ENCODE assay signal across 16 cellular contexts in genomic region chr14:69008411-69008810, GRCh38. TPM values are rescaled to one million over a fixed set of nuclear protein-coding genes. Genes with fewer than 3 reads are reported as not detected.
DNase-seq lines count a peak whose midpoint lies in the region; ATAC-seq, FAIRE-seq and TF ChIP-seq lines count a peak whose summit lies in the region.
"Had no signal": no experiment of that assay in that cellular context is flagged by ENCODE, and none has a peak within 500 bp of the region (broad histone marks: within the 10 kb centered on the region; RNA-seq: fewer than 3 reads in every experiment).

No MANE protein-coding gene starts in this region.

- no peak for FAIRE-seq in H1 (lab: Jason Lieb, UNC)
- FAIRE-seq: colon had no signal

- H3K56ac ChIP-seq in H1 (replicated peaks; ENCODE audit: insufficient read length, low read depth, low read length) = no peak overlapping the region

- POLR2A ChIA-PET in H1 (lab: Charles Lee; ENCODE audit: partially characterized antibody) = interaction anchor here (1.5 kb wide), 1 partner anchor 33 kb away, joined by 3 read pairs; no protein-coding TSS in a partner anchor

- H4K20me1 ChIP-seq in H1 (replicated peaks in 1 of 2; ENCODE audit: control insufficient read depth in 1 of 2, insufficient read depth in 2 of 2, low read length in 2 of 2) = no peaks in the 10 kb centered on the region
- no peaks in the 10 kb centered on the region for H4K20me1 ChIP-seq in MM.1S (ENCODE audit: insufficient read depth, low read length)

- TF ChIP-seq CTCF in H1 (IDR thresholded peaks at IDR 0.05; ENCODE audit: control extremely low read depth in 1 of 3, insufficient read depth in 1 of 3, low read depth in 1 of 3, low read length in 3 of 3) = no peak
- no peak for TF ChIP-seq CTCF in MM.1S (IDR thresholded peaks at IDR 0.05; ENCODE audit: low read length)

- H2AK5ac ChIP-seq in H1 (ENCODE audit: low read depth, low read length) = no peak overlapping the region

- H3K9me3 ChIP-seq in H1 (ENCODE audit: insufficient read depth in 2 of 2, low read depth in 1 of 2, low read length in 1 of 2) (no peaks in the 10 kb centered on the region), MM.1S (replicated peaks; ENCODE audit: insufficient read depth, low read length) (no peaks in the 10 kb centered on the region)

- H2BK120ac ChIP-seq in H1 (replicated peaks; ENCODE audit: low read depth, low read length) = no peak overlapping the region

- H3K4me3 ChIP-seq in H1 (ENCODE audit: extremely low read depth in 1 of 4, insufficient read depth in 2 of 4, low read depth in 3 of 4, low read length in 4 of 4) = no peak overlapping the region
- H3K4me3 ChIP-seq in MM.1S (ENCODE audit: low read length) = no peak overlapping the region

- H2BK15ac ChIP-seq in H1 (ENCODE audit: low read length) = no peak overlapping the region

- ATAC-seq in HG03565 (IDR thresholded peaks at IDR 0.05; ENCODE audit: unreplicated experiment) (no peak), GM21526 (IDR thresholded peaks at IDR 0.05; ENCODE audit: low FRiP score, unreplicated experiment) (no peak)
- ATAC-seq: foreskin keratinocyte; naive thymus-derived CD4-positive, alpha-beta T cell had no signal

- WGBS in H1 (ENCODE audit: extremely low coverage in 1 of 2, insufficient coverage in 1 of 2, insufficient read length in 1 of 2, insufficient replicate concordance in 2 of 2, low coverage in 1 of 2, low lambda C conversion rate in 2 of 2, missing lambda C conversion rate in 1 of 2), 2 experiments = 90% methylated on average over 1 of the region's 1 CpG; no CpG with 5 or more reads in 1 of the 2 experiments

- no peaks in the 10 kb centered on the region for H3K9me2 ChIP-seq in MM.1S (replicated peaks; ENCODE audit: insufficient read depth, low read length)

- TF ChIP-seq POLR2A in H1 (IDR thresholded peaks at IDR 0.05; ENCODE audit: control extremely low read depth in 1 of 2, low read depth in 2 of 2, low read length in 2 of 2) = no peak

- no peak overlapping the region for H2BK20ac ChIP-seq in H1 (ENCODE audit: low read length)

- H3K23ac ChIP-seq in H1 (ENCODE audit: insufficient read length) = no peak overlapping the region

- no peak overlapping the region for H2BK5ac ChIP-seq in H1 (ENCODE audit: low read depth, low read length)

- H3K14ac ChIP-seq in H1 (ENCODE audit: insufficient read length) = no peak overlapping the region

- H3K79me2 ChIP-seq in H1 (ENCODE audit: control insufficient read depth in 1 of 2, insufficient read depth in 2 of 2, low read length in 2 of 2) (no peaks in the 10 kb centered on the region), MM.1S (ENCODE audit: low read length) (no peaks in the 10 kb centered on the region)

- H3K27me3 ChIP-seq in H1 (replicated peaks in 1 of 4; ENCODE audit: control insufficient read depth in 3 of 4, extremely low read depth in 1 of 4, insufficient read depth in 3 of 4, low read length in 3 of 4) (no peaks in the 10 kb centered on the region), MM.1S (replicated peaks; ENCODE audit: insufficient read depth, low read length) (no peaks in the 10 kb centered on the region)
- H3K27me3 ChIP-seq: foreskin keratinocyte had no signal

- H3K4ac ChIP-seq in H1 (replicated peaks; ENCODE audit: insufficient read length, low read depth, low read length) = no peak overlapping the region

- no peak overlapping the region for H2BK12ac ChIP-seq in H1 (ENCODE audit: low read depth, low read length)

- no peak overlapping the region for H4K5ac ChIP-seq in H1 (ENCODE audit: insufficient read length, low read depth, low read length)

- no peak overlapping the region for H3K27ac ChIP-seq in H1 (ENCODE audit: low read depth, low read length)
- no peak overlapping the region for H3K27ac ChIP-seq in MM.1S (ENCODE audit: low read length)
- H3K27ac ChIP-seq: foreskin keratinocyte had no signal

- no peak for TF ChIP-seq RAD21 in H1 (IDR thresholded peaks at IDR 0.05 in 1 of 2, conservative IDR thresholded peaks at IDR 0.05 in 1 of 2; ENCODE audit: low read depth in 2 of 2, low read length in 2 of 2)

- H3K23me2 ChIP-seq in H1 (ENCODE audit: low read depth, low read length) = no peaks in the 10 kb centered on the region; the same call in 1 of the 2 replicates

- H3K36me3 ChIP-seq in H1 (ENCODE audit: control insufficient read depth in 2 of 4, insufficient read depth in 4 of 4, low read length in 3 of 4) = no peaks in the 10 kb centered on the region
- H3K36me3 ChIP-seq in MM.1S (replicated peaks; ENCODE audit: insufficient read depth, low read length) = no peaks in the 10 kb centered on the region

- DNase-seq in EL (peak; percentile 33), NCI-H2227 (lab: John Stamatoyannopoulos, UW; ENCODE audit: unreplicated experiment) (peak; percentile 56), H1 (ENCODE audit: low read depth in 1 of 2, low spot score in 2 of 2) (no peak), retina (peak; percentile 20), NCI-H1436 treated with DMSO at 0.1 percent for 48 hours (lab: John Stamatoyannopoulos, UW) (no peak), MM.1S (no peak)
- DNase-seq: CD4-positive, CD25-positive, alpha-beta regulatory T cell; foreskin keratinocyte; islet precursor cell; naive thymus-derived CD4-positive, alpha-beta T cell; NCI-H1436; OCI-M1; T-helper 2 cell had no signal

- peaks cover 3 to 18% (median 11%) of the 10 kb centered on the region in 4 experiments for H3K4me1 ChIP-seq in H1 (replicated peaks in 1 of 4; ENCODE audit: control insufficient read depth in 3 of 4, insufficient read depth in 4 of 4, low read length in 3 of 4)
- no peaks in the 10 kb centered on the region for H3K4me1 ChIP-seq in MM.1S (ENCODE audit: low read length)

- no peaks in the 10 kb centered on the region for H3F3A ChIP-seq in MM.1S (ENCODE audit: insufficient read depth, low read length)

- no peak overlapping the region for H4K91ac ChIP-seq in H1 (replicated peaks; ENCODE audit: insufficient read length, low read length)

- no peaks in the 10 kb centered on the region for H3K79me1 ChIP-seq in H1 (ENCODE audit: low read depth, low read length)

- TF ChIP-seq EP300 in H1 (IDR thresholded peaks at IDR 0.05; ENCODE audit: borderline replicate concordance in 1 of 2, low read depth in 2 of 2, low read length in 2 of 2) = no peak

- peak overlapping the region; percentile 69; the same call in 1 of the 2 replicates for H4K8ac ChIP-seq in H1 (ENCODE audit: extremely low read depth, insufficient read depth, low read length)

- H2AFZ ChIP-seq in H1 (ENCODE audit: low read length) (no peak overlapping the region), MM.1S (ENCODE audit: low read length) (no peak overlapping the region)

- no peak overlapping the region for H3K4me2 ChIP-seq in H1 (ENCODE audit: insufficient read depth in 1 of 2, low read depth in 2 of 2, low read length in 2 of 2)
- H3K4me2 ChIP-seq in MM.1S (ENCODE audit: low read depth, low read length) = no peak overlapping the region

- no peak overlapping the region for H3K18ac ChIP-seq in H1 (ENCODE audit: extremely low read depth, low read length)

- H3K9ac ChIP-seq in H1 (replicated peaks in 1 of 4; ENCODE audit: extremely low read depth in 1 of 4, low read depth in 3 of 4, low read length in 3 of 4) (no peak overlapping the region), MM.1S (ENCODE audit: low read length) (no peak overlapping the region)

- CTCF ChIA-PET in H1 (lab: Charles Lee; ENCODE audit: partially characterized antibody) = interaction anchor here (0.7 to 2.7 kb wide), 3 partner anchors 26 to 32 kb away, joined by 3 to 10 read pairs (median 5); no protein-coding TSS in a partner anchor

TF ChIP-seq in H1, 55 proteins besides CTCF, POLR2A, EP300 and RAD21 (continues in another document):
- no peak for TF ChIP-seq PHF8 (conservative IDR thresholded peaks at IDR 0.05; ENCODE audit: low read depth, low read length)
- TF ChIP-seq FOSL1 (IDR thresholded peaks at IDR 0.05; ENCODE audit: insufficient read depth, low read depth, low read length) = no peak
- no peak for TF ChIP-seq CBX8 (IDR thresholded peaks at IDR 0.05; ENCODE audit: borderline replicate concordance, low read depth, low read length)
- no peak for TF ChIP-seq RBBP5 (IDR thresholded peaks at IDR 0.05; ENCODE audit: borderline replicate concordance, low read depth, low read length)
- no peak for TF ChIP-seq TEAD4 (IDR thresholded peaks at IDR 0.05; ENCODE audit: low read depth, low read length)

RNA-seq across cellular contexts. Expression of gene ACTN1, which starts 29.3 kb away (rescaled TPM):
- 253 and 262 TPM in 2 replicates for total RNA-seq in H1 (2021; fragmentation: NEBNext Ultra II Directional; extraction: Animal tissue kit (Norgen Biotek cat#: 25700))
- 236 and 302 TPM in 2 replicates for polyA plus RNA-seq in H1 (2011; rRNA removed)
- polyA plus RNA-seq in H1 (2011; cell fraction: cytosol; rRNA removed) = 181 TPM
- polyA plus RNA-seq in H1 (2011; cell fraction: nucleus; rRNA removed) = 508 TPM
- 230 to 270 TPM (median 252 TPM) in 4 replicates for polyA plus RNA-seq in H1 (2012, experiment 1 of 2)
- 133 TPM for polyA plus RNA-seq in H1 (2012, experiment 2 of 2)
- 162 TPM for polyA plus RNA-seq in H1 (2013, experiment 1 of 2)
- polyA plus RNA-seq in H1 (2013, experiment 2 of 2) = 147 TPM
- 205 and 224 TPM in 2 replicates for polyA minus RNA-seq in H1 (2011; rRNA and poly(A)+ RNA removed)
- polyA minus RNA-seq in H1 (2011; cell fraction: cytosol; rRNA and poly(A)+ RNA removed) = 222 TPM
- polyA minus RNA-seq in H1 (2011; cell fraction: nucleus; rRNA and poly(A)+ RNA removed) = 201 TPM

Comparison
In these comparisons a context has a peak if more than half of its experiments do, and no peak if none do; other contexts are left out.
1. DNase-seq: peak in EL (single experiment), NCI-H2227 (single experiment) and retina (single experiment); none in H1 (0 of 2), NCI-H1436 treated with DMSO at 0.1 percent for 48 hours (single experiment) and MM.1S (single experiment).